33 cellular contexts compared by ENCODE assay signal in genomic region chr4:24952667-24953066, GRCh38. TPM values are rescaled to one million over a fixed set of nuclear protein-coding genes. Genes with fewer than 3 reads are reported as not detected.
"Had no signal": no experiment of that assay in that cellular context is flagged by ENCODE, and none has a peak within 500 bp of the region (broad histone marks: within the 10 kb centered on the region; RNA-seq: fewer than 3 reads in every experiment).

No MANE protein-coding gene starts in this region.

- H3K27ac ChIP-seq: adrenal gland, ascending aorta, cardiac muscle cell, VCaP had no signal

- H3K4me1 ChIP-seq: adrenal gland, ascending aorta had no signal

- H3K9me3 ChIP-seq: adrenal gland had no signal

- H3K4me3 ChIP-seq: adrenal gland, ascending aorta, cardiac muscle cell had no signal

- H3K36me3 ChIP-seq: adrenal gland, ascending aorta, cardiac muscle cell had no signal

- H3K27me3 ChIP-seq: adrenal gland, ascending aorta, cardiac muscle cell had no signal

- ATAC-seq: activated CD8-positive, alpha-beta T cell treated with anti-CD3 and anti-CD28 coated beads for 36 hours; activated naive CD4-positive, alpha-beta T cell treated with anti-CD3 and anti-CD28 coated beads, Interleukin-2, amount 50 U/mL, for 72 hours; activated T-cell treated with anti-CD3 and anti-CD28 coated beads, Interleukin-2, amount 50 U/mL, for 4 hours; activated T-cell treated with anti-CD3 and anti-CD28 coated beads, Interleukin-2, amount 50 U/mL, for 72 hours; activated T-helper 17 cell treated with anti-CD3 and anti-CD28 coated beads, Interleukin-2, amount 50 U/mL, for 72 hours had no signal

- DNase-seq: activated B cell treated with CpG ODN at 0.5 μM for 24 hours; activated CD4-positive, alpha-beta memory T cell treated with anti-CD3 and anti-CD28 coated beads for 36 hours; activated CD4-positive, alpha-beta T cell treated with anti-CD3 and anti-CD28 coated beads for 4 hours; activated CD4-positive, alpha-beta T cell treated with anti-CD3 and anti-CD28 coated beads, Interleukin-2, amount 10 ng/mL, durations not matched to agents 24 days and 14 days; activated CD4-positive, alpha-beta T cell treated with anti-CD3 and anti-CD28 coated beads, Interleukin-2, amount 50 U/mL, for 1 hour; activated CD4-positive, alpha-beta T cell treated with anti-CD3 and anti-CD28 coated beads, Interleukin-2, amount 50 U/mL, for 4 hours; activated CD4-positive, CD25-positive, alpha-beta regulatory T cell treated with anti-CD3 and anti-CD28 coated beads, Interleukin-2, amount 50 U/mL, for 72 hours; activated CD8-positive, alpha-beta memory T cell treated with anti-CD3 and anti-CD28 coated beads, Interleukin-2, amount 50 U/mL, for 4 hours; activated CD8-positive, alpha-beta T cell treated with anti-CD3 and anti-CD28 coated beads for 36 hours; activated effector memory CD4-positive, alpha-beta T cell treated with anti-CD3 and anti-CD28 coated beads, Interleukin-2, amount 50 U/mL, for 16 hours; activated gamma-delta T cell treated with Interleukin-2 at 50 U/mL for 16 hours; activated naive CD4-positive, alpha-beta T cell; activated naive CD4-positive, alpha-beta T cell treated with anti-CD3 and anti-CD28 coated beads for 36 hours; activated naive CD4-positive, alpha-beta T cell treated with anti-CD3 and anti-CD28 coated beads, Interleukin-2, amount 50 U/mL, for 16 hours; activated naive CD8-positive, alpha-beta T cell treated with anti-CD3 and anti-CD28 coated beads for 36 hours; activated T-cell treated with anti-CD3 and anti-CD28 coated beads for 4 hours; activated T-cell treated with anti-CD3 and anti-CD28 coated beads, Interleukin-2, amount 50 U/mL, for 1 hour; activated T-cell treated with anti-CD3 and anti-CD28 coated beads, Interleukin-2, amount 50 U/mL, for 4 hours; activated T-cell treated with anti-CD3 and anti-CD28 coated beads, Interleukin-2, amount 50 U/mL, for 72 hours; adrenal gland; amniotic stem cell; caudate nucleus; cerebellar nuclear complex; T-helper 1 cell; T-helper 2 cell; T-helper 9 cell had no signal

RNA-seq across cellular contexts. Expression of gene CCDC149, which starts 39.8 kb away (rescaled TPM):
- total RNA-seq: activated B cell treated with CpG ODN at 0.5 μM for 24 hours; activated CD4-positive, alpha-beta memory T cell treated with anti-CD3 and anti-CD28 coated beads for 36 hours; activated CD4-positive, alpha-beta T cell treated with anti-CD3 and anti-CD28 coated beads, Interleukin-2, amount 10 ng/mL, durations not matched to agents 24 days and 14 days; activated CD8-positive, alpha-beta memory T cell treated with anti-CD3 and anti-CD28 coated beads for 36 hours; activated CD8-positive, alpha-beta T cell treated with anti-CD3 and anti-CD28 coated beads for 36 hours; activated naive CD4-positive, alpha-beta T cell treated with anti-CD3 and anti-CD28 coated beads for 36 hours; activated naive CD8-positive, alpha-beta T cell treated with anti-CD3 and anti-CD28 coated beads for 36 hours; activated T-cell treated with anti-CD3 and anti-CD28 coated beads, Interleukin-2, amount 50 U/mL, for 4 hours; activated T-helper 1 cell treated with anti-CD3 and anti-CD28 coated beads, Interleukin-12 subunit alpha, Interleukin-12 subunit beta, Interleukin-2, Interleukin-4 antibody, amounts not matched to agents 30 ng/mL and 10 ng/mL and 1 ng/mL, durations not matched to agents 14 hours and 24 hours and 36 hours; activated T-helper 17 cell treated with anti-CD3 and anti-CD28 coated beads, Interleukin-2, amount 50 U/mL, for 72 hours had no signal
